In the genomic region with DNA sequence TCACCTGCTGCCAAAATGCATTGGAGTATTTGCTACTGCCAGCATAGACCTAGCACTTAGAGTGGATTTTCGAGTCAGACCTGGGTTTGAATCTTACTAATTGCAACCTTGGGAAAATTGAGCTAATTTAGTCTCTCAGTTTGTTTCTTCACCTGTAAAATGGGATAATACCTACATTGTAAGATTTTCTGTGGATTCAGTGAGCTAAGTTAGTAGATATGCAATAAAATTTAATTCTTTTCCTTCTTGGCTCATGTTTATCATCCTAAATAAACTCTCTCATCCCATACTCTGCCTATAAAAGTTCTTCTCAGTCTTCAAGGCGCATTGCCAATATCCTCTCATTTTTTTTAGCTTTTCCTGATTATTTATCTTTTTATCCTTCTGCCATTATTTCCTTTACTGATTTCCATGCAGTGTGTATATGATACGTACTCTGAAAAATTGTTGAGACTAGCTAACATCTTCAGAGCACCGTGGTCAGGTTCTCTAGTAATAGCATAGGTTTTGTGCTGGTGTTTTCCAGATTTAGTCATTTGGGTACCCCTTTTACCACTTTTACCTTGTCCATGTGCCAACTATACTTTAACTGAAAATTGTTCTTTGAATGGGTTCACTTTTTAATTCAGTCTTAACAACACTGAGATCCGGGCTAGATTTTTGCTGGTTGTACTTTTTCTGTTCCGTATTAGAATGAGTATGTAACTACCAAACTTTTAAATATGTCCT, we compare ENCODE assay signal across 18 cellular contexts. TPM values are rescaled to one million over a fixed set of nuclear protein-coding genes. Genes with fewer than 3 reads are reported as not detected.
A peak's percentile ranks its signal among the peaks of the same experiment; 100 is the strongest.
DNase-seq lines count a peak whose midpoint lies in the region; ATAC-seq and TF ChIP-seq lines count a peak whose summit lies in the region.
"Had no signal": no experiment of that assay in that cellular context is flagged by ENCODE, and none has a peak within 500 bp of the region (broad histone marks: within the 10 kb centered on the region; RNA-seq: fewer than 3 reads in every experiment).

No MANE protein-coding gene starts in this region.

- no peak for TF ChIP-seq CTCF in omental fat pad (IDR thresholded peaks at IDR 0.05)

- H3K9me3 Mint-ChIP-seq in memory B cell = no peaks in the 10 kb centered on the region
- H3K9me3 Mint-ChIP-seq: CD14-positive monocyte; naive thymus-derived CD8-positive, alpha-beta T cell had no signal

- no peaks in the 10 kb centered on the region for H3K27me3 Mint-ChIP-seq in memory B cell
- H3K27me3 Mint-ChIP-seq: naive thymus-derived CD8-positive, alpha-beta T cell had no signal

- H3K4me1 Mint-ChIP-seq in memory B cell = peaks cover 4% of the 10 kb centered on the region
- H3K4me1 Mint-ChIP-seq: CD14-positive monocyte had no signal

- no peaks in the 10 kb centered on the region for H3K36me3 Mint-ChIP-seq in memory B cell

- peak overlapping the region; percentile 42 for H3K27ac Mint-ChIP-seq in memory B cell

- no peak for DNase-seq in memory B cell (ENCODE audit: low spot score in 2 of 2)
- no peak for DNase-seq in cerebellar nuclear complex (lab: John Stamatoyannopoulos, UW)
- DNase-seq in omental fat pad (ENCODE audit: low spot score) = no peak
- DNase-seq in NCI-H1417 treated with DMSO at 0.1 percent for 48 hours (lab: John Stamatoyannopoulos, UW) = no peak
- DNase-seq: activated CD4-positive, alpha-beta T cell treated with anti-CD3 and anti-CD28 coated beads for 1 hour; activated gamma-delta T cell treated with Interleukin-2 at 50 U/mL for 16 hours; heart right ventricle; naive thymus-derived CD8-positive, alpha-beta T cell; NCI-H1048; NCI-H345; PC-9; right lobe of liver; SW 1271 had no signal

- H3K4me3 Mint-ChIP-seq in memory B cell = no peak overlapping the region
- H3K4me3 Mint-ChIP-seq: CD14-positive monocyte; naive thymus-derived CD8-positive, alpha-beta T cell had no signal

- peak; percentile 67 for ATAC-seq in GM18511 (IDR thresholded peaks at IDR 0.05; ENCODE audit: unreplicated experiment)
- ATAC-seq in GM21390 (IDR thresholded peaks at IDR 0.05; ENCODE audit: unreplicated experiment) = peak; percentile 47
- ATAC-seq in HG03442 (IDR thresholded peaks at IDR 0.05; ENCODE audit: unreplicated experiment) = peak; percentile 49
- ATAC-seq in memory B cell (ENCODE audit: low read depth) = no peak
- no peak for ATAC-seq in omental fat pad (ENCODE audit: low FRiP score)
- ATAC-seq: heart right ventricle; left lobe of liver; naive thymus-derived CD8-positive, alpha-beta T cell; right lobe of liver had no signal

RNA-seq across cellular contexts. Expression of gene CEP192, which starts 7.3 kb away (rescaled TPM):
- total RNA-seq in omental fat pad = 10 to 100 TPM; 13.3 to 29.6 (median 15.6) TPM

RNA-seq across cellular contexts. Expression of gene SEH1L, which starts 50.7 kb away (rescaled TPM):
- total RNA-seq in omental fat pad = 100 to 1,000 TPM in 1 of 4 donors, 10 to 100 TPM in 3; 28.4 to 102 (median 48.6) TPM

Comparison
In these comparisons a context has a peak if more than half of its experiments do, and no peak if none do; other contexts are left out.
1. ATAC-seq: peak in GM18511 (single experiment), GM21390 (single experiment) and HG03442 (single experiment); none in memory B cell (single experiment) and omental fat pad (single experiment).